Comparison of ENCODE assay signal across 14 cellular contexts in genomic region chr14:98445736-98446135, GRCh38.
DNase-seq lines count a peak whose midpoint lies in the region; ATAC-seq and TF ChIP-seq lines count a peak whose summit lies in the region.
"Had no signal": no experiment of that assay in that cellular context is flagged by ENCODE, and none has a peak within 500 bp of the region (broad histone marks: within the 10 kb centered on the region; RNA-seq: fewer than 3 reads in every experiment).

No MANE protein-coding gene starts in this region.

- H4K5ac ChIP-seq in H9 (ENCODE audit: insufficient read length, low read depth, low read length) = no peak overlapping the region

- no peaks in the 10 kb centered on the region for H4K20me1 ChIP-seq in H9 (ENCODE audit: control insufficient read depth, insufficient read depth, insufficient read length)
- no peaks in the 10 kb centered on the region for H4K20me1 ChIP-seq in neural progenitor cell (ENCODE audit: low read depth)

- TF ChIP-seq CTCF in H9 (conservative IDR thresholded peaks at IDR 0.05) (no peak), neural progenitor cell (IDR thresholded peaks at IDR 0.05) (no peak), endothelial cell (IDR thresholded peaks at IDR 0.05; ENCODE audit: unreplicated experiment) (no peak)

- H2AFZ ChIP-seq in H9 (ENCODE audit: low read length) = no peak overlapping the region
- H2AFZ ChIP-seq in neural progenitor cell (replicated peaks) = peak overlapping the region; percentile 52
- H2AFZ ChIP-seq: GM23248 had no signal

- DNase-seq in activated naive CD8-positive, alpha-beta T cell treated with anti-CD3 and anti-CD28 coated beads for 36 hours = no peak
- no peak for DNase-seq in H9
- DNase-seq in iPS-NIHi7 (ENCODE audit: extremely low spot score) = peak; percentile 20
- DNase-seq in neural progenitor cell (ENCODE audit: low spot score) = no peak
- DNase-seq in T1000 (lab: John Stamatoyannopoulos, UW) = no peak
- DNase-seq in endothelial cell (ENCODE audit: low spot score) = no peak
- DNase-seq: C1 segment of cervical spinal cord, DMS79, GM23248 had no signal

- no peak overlapping the region for H3K23ac ChIP-seq in H9 (ENCODE audit: insufficient read length, low read depth, low read length)

- H3K9ac ChIP-seq in H9 (ENCODE audit: extremely low read depth, insufficient read length, low read length) (no peak overlapping the region), neural progenitor cell (no peak overlapping the region)
- H3K9ac ChIP-seq: GM23248 had no signal

- peaks cover 7% of the 10 kb centered on the region for H3K9me3 Mint-ChIP-seq in activated naive CD8-positive, alpha-beta T cell (ENCODE audit: low read depth)
- H3K9me3 Mint-ChIP-seq in activated naive CD8-positive, alpha-beta T cell treated with anti-CD3 and anti-CD28 coated beads for 36 hours = peaks cover 4% of the 10 kb centered on the region
- H3K9me3 Mint-ChIP-seq in H9 = peaks cover 0 to 5% of the 10 kb centered on the region in 2 experiments; a peak in 3 of 5 replicates
- H3K9me3 Mint-ChIP-seq in neural progenitor cell = no peaks in the 10 kb centered on the region
- no peaks in the 10 kb centered on the region for H3K9me3 Mint-ChIP-seq in endothelial cell (ENCODE audit: unreplicated experiment)

- no peak for ATAC-seq in esophagus mucosa
- ATAC-seq: HepG2 had no signal

- WGBS in H9 (ENCODE audit: extremely low coverage, insufficient read length, low lambda C conversion rate) = no CpG with 5 or more reads among the region's 3 CpGs

- no peaks in the 10 kb centered on the region for H3K36me3 ChIP-seq in neural progenitor cell
- H3K36me3 ChIP-seq: HAP-1 had no signal

- peak overlapping the region; percentile 76 for H3K27ac Mint-ChIP-seq in activated naive CD8-positive, alpha-beta T cell
- no peak overlapping the region for H3K27ac Mint-ChIP-seq in activated naive CD8-positive, alpha-beta T cell treated with anti-CD3 and anti-CD28 coated beads for 36 hours
- H3K27ac Mint-ChIP-seq in H9 (no peak overlapping the region; a peak in 1 of 7 replicates), neural progenitor cell (no peak overlapping the region), endothelial cell (ENCODE audit: unreplicated experiment) (no peak overlapping the region)
- H3K27ac Mint-ChIP-seq: B cell had no signal

- no peak overlapping the region for H4K91ac ChIP-seq in H9 (ENCODE audit: insufficient read length, low read depth, low read length)

- H4K8ac ChIP-seq in H9 (replicated peaks; ENCODE audit: insufficient read length, low read depth, low read length) = no peak overlapping the region

- H3K27me3 Mint-ChIP-seq in activated naive CD8-positive, alpha-beta T cell = no peaks in the 10 kb centered on the region
- no peaks in the 10 kb centered on the region for H3K27me3 Mint-ChIP-seq in activated naive CD8-positive, alpha-beta T cell treated with anti-CD3 and anti-CD28 coated beads for 36 hours
- no peaks in the 10 kb centered on the region for H3K27me3 Mint-ChIP-seq in H9 (ENCODE audit: low read depth)
- no peaks in the 10 kb centered on the region for H3K27me3 Mint-ChIP-seq in neural progenitor cell (ENCODE audit: insufficient read depth, low read depth)
- peaks cover 4% of the 10 kb centered on the region for H3K27me3 Mint-ChIP-seq in endothelial cell (ENCODE audit: unreplicated experiment)
- H3K27me3 Mint-ChIP-seq: B cell had no signal

- H3K23me2 ChIP-seq in H9 (ENCODE audit: insufficient read length, low read depth, low read length, poor library complexity, severe bottlenecking) = no peaks in the 10 kb centered on the region

- H3K4me3 ChIP-seq in neural progenitor cell = no peak overlapping the region
- H3K4me3 ChIP-seq: GM23248, HAP-1 had no signal

- no peak overlapping the region for H3K4ac ChIP-seq in H9 (ENCODE audit: low read depth, low read length)

- H2BK15ac ChIP-seq in H9 (ENCODE audit: low read depth, low read length) = no peak overlapping the region

- no peaks in the 10 kb centered on the region for H3K9me3 ChIP-seq in H9 (ENCODE audit: control insufficient read depth, low read depth, low read length)
- no peaks in the 10 kb centered on the region for H3K9me3 ChIP-seq in neural progenitor cell (ENCODE audit: low read depth)
- H3K9me3 ChIP-seq: HAP-1 had no signal

- H3T11ph ChIP-seq in H9 (ENCODE audit: low read length) = no peak overlapping the region

- no peak overlapping the region for H2AK5ac ChIP-seq in H9 (ENCODE audit: insufficient read length, low read length)

- no peak overlapping the region for H3K4me3 Mint-ChIP-seq in activated naive CD8-positive, alpha-beta T cell
- H3K4me3 Mint-ChIP-seq in activated naive CD8-positive, alpha-beta T cell treated with anti-CD3 and anti-CD28 coated beads for 36 hours = no peak overlapping the region
- no peak overlapping the region for H3K4me3 Mint-ChIP-seq in H9
- H3K4me3 Mint-ChIP-seq in neural progenitor cell = no peak overlapping the region
- H3K4me3 Mint-ChIP-seq in endothelial cell (ENCODE audit: unreplicated experiment) = no peak overlapping the region
- H3K4me3 Mint-ChIP-seq: B cell had no signal

- H3K4me1 ChIP-seq in H9 (ENCODE audit: insufficient read depth, low read length) = no peaks in the 10 kb centered on the region
- peaks cover 5% of the 10 kb centered on the region for H3K4me1 ChIP-seq in neural progenitor cell
- H3K4me1 ChIP-seq: HAP-1 had no signal

- H3K27me3 ChIP-seq in H9 (ENCODE audit: insufficient read depth, low read length) (no peaks in the 10 kb centered on the region), neural progenitor cell (no peaks in the 10 kb centered on the region)

- H2BK5ac ChIP-seq in H9 (ENCODE audit: insufficient read length, low read length) = no peak overlapping the region

- H3F3A ChIP-seq in neural progenitor cell (ENCODE audit: low read depth) = no peaks in the 10 kb centered on the region

- H3K79me1 ChIP-seq in H9 (ENCODE audit: insufficient read depth, low read depth, low read length, poor library complexity, severe bottlenecking) = no peaks in the 10 kb centered on the region

- no peak overlapping the region for H3K4me2 ChIP-seq in H9 (ENCODE audit: insufficient read depth, insufficient read length, low read length)
- no peak overlapping the region for H3K4me2 ChIP-seq in neural progenitor cell

- peaks cover 50% of the 10 kb centered on the region for H3K4me1 Mint-ChIP-seq in activated naive CD8-positive, alpha-beta T cell (ENCODE audit: low read depth)
- H3K4me1 Mint-ChIP-seq in activated naive CD8-positive, alpha-beta T cell treated with anti-CD3 and anti-CD28 coated beads for 36 hours = peaks cover 24% of the 10 kb centered on the region
- H3K4me1 Mint-ChIP-seq in H9 = peaks cover 9 to 19% of the 10 kb centered on the region in 2 experiments; a peak in 3 of 4 replicates
- peaks cover 4% of the 10 kb centered on the region for H3K4me1 Mint-ChIP-seq in neural progenitor cell
- no peaks in the 10 kb centered on the region for H3K4me1 Mint-ChIP-seq in endothelial cell (ENCODE audit: unreplicated experiment)
- H3K4me1 Mint-ChIP-seq: B cell had no signal

- no peak overlapping the region for H3K56ac ChIP-seq in H9 (ENCODE audit: insufficient read length, low read depth, low read length)

- peaks cover 7% of the 10 kb centered on the region for H3K36me3 Mint-ChIP-seq in activated naive CD8-positive, alpha-beta T cell
- H3K36me3 Mint-ChIP-seq in activated naive CD8-positive, alpha-beta T cell treated with anti-CD3 and anti-CD28 coated beads for 36 hours = peaks cover 5% of the 10 kb centered on the region
- no peaks in the 10 kb centered on the region; a peak in 2 of 7 replicates for H3K36me3 Mint-ChIP-seq in H9 (ENCODE audit: insufficient read depth in 1 of 3, low read depth in 3 of 3)
- no peaks in the 10 kb centered on the region for H3K36me3 Mint-ChIP-seq in neural progenitor cell
- no peaks in the 10 kb centered on the region for H3K36me3 Mint-ChIP-seq in endothelial cell (ENCODE audit: low read depth, unreplicated experiment)

- H3K27ac ChIP-seq in H9 (ENCODE audit: insufficient read length, low read depth, low read length) (no peak overlapping the region), neural progenitor cell (no peak overlapping the region)
- H3K27ac ChIP-seq: GM23248 had no signal

- H2BK12ac ChIP-seq in H9 (ENCODE audit: insufficient read length, low read depth, low read length) = no peak overlapping the region

- no peak overlapping the region for H2BK20ac ChIP-seq in H9 (ENCODE audit: low read depth, low read length, poor library complexity, severe bottlenecking)

- H3K18ac ChIP-seq in H9 (ENCODE audit: insufficient read length, low read depth, low read length) = no peak overlapping the region

- no peak overlapping the region for H2BK120ac ChIP-seq in H9 (ENCODE audit: low read depth, low read length, poor library complexity, severe bottlenecking)

- no peaks in the 10 kb centered on the region for H3K79me2 ChIP-seq in H9 (ENCODE audit: insufficient read depth, low read length)
- H3K79me2 ChIP-seq in neural progenitor cell (ENCODE audit: low read depth) = no peaks in the 10 kb centered on the region

- 0 out of 2 replicates have a peak overlapping the region, but pooled peaks have one; percentile 13 for H3K14ac ChIP-seq in H9 (ENCODE audit: insufficient read depth, low read length)
